ENCODE assay signal across 8 cellular contexts in the genomic region with DNA sequence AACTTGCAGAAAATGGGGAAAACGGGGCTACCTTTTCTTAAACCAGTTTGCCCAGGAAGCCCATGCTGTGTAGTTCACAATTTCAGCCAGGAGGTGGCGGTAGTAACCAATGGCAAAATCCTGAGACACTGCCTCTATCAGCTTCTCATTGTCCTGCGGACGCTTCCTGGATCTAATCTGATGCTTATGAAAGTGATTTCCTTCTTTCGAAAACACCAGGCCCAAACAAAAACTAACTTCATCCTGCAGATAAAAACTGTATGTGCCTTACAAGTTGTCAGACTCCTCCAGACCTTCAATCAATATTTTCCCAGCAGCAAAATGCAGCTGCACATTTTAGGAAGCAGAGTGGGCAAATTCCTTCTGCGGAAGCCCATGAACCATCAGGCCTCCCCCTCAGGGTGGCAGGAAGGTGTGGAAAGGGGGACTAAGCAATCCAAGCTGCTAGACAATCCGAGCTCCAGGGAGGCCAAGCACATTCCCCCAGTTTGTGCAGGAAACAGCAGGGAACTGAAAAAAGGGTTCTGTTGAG.
DNase-seq lines count a peak whose midpoint lies in the region; ATAC-seq and TF ChIP-seq lines count a peak whose summit lies in the region.

No MANE protein-coding gene starts in this region.

- no peak overlapping the region for H3K27ac ChIP-seq in ascending aorta
- peak overlapping the region; percentile 6 for H3K27ac ChIP-seq in skeletal muscle tissue (ENCODE audit: low read depth, low read length)

- H3K36me3 ChIP-seq in BE2C (no peaks in the 10 kb centered on the region), ascending aorta (no peaks in the 10 kb centered on the region), skeletal muscle tissue (ENCODE audit: control insufficient read depth in 3 of 3, insufficient read depth in 3 of 3, low read length in 3 of 3) (no peaks in the 10 kb centered on the region)

- peak overlapping the region in 2 of 3 donors; percentile 33 for H3K9ac ChIP-seq in skeletal muscle tissue (ENCODE audit: low read depth in 1 of 3, low read length in 3 of 3)

- TF ChIP-seq CTCF in BE2C (IDR thresholded peaks at IDR 0.05; ENCODE audit: low read depth, low read length), result peak; percentile 98
- TF ChIP-seq CTCF in ascending aorta (IDR thresholded peaks at IDR 0.05), result peak; percentile 77 to 97 (median 94)

- no peaks in the 10 kb centered on the region for H3K9me3 ChIP-seq in BE2C
- H3K9me3 ChIP-seq in ascending aorta, result no peaks in the 10 kb centered on the region
- no peaks in the 10 kb centered on the region for H3K9me3 ChIP-seq in skeletal muscle tissue (ENCODE audit: control insufficient read depth in 3 of 3, low read length in 3 of 3)

- ATAC-seq in GM21447 (IDR thresholded peaks at IDR 0.05; ENCODE audit: unreplicated experiment) (peak; percentile 86), GM18861 (IDR thresholded peaks at IDR 0.05; ENCODE audit: unreplicated experiment) (no peak)

- no peaks in the 10 kb centered on the region for H3K27me3 ChIP-seq in BE2C
- no peaks in the 10 kb centered on the region for H3K27me3 ChIP-seq in ascending aorta
- no peaks in the 10 kb centered on the region for H3K27me3 ChIP-seq in skeletal muscle tissue (ENCODE audit: control insufficient read depth in 3 of 3, insufficient read depth in 3 of 3, low read length in 3 of 3)

- intact Hi-C loops in ascending aorta (cut with DNase I), result loop anchor here (2.0 to 10.0 kb wide), 2 partner anchors 566 to 938 kb away; no protein-coding TSS in a partner anchor

- H3K4me1 ChIP-seq in BE2C, result peaks cover 4% of the 10 kb centered on the region; the same call in 1 of the 2 replicates
- no peaks in the 10 kb centered on the region for H3K4me1 ChIP-seq in ascending aorta
- H3K4me1 ChIP-seq in skeletal muscle tissue (ENCODE audit: control insufficient read depth in 3 of 3, insufficient read depth in 3 of 3, low read length in 3 of 3), result peaks cover 3 to 7% (median 3%) of the 10 kb centered on the region in 3 donors

- peak; percentile 65 for DNase-seq in BE2C
- DNase-seq in NCI-H1436 (lab: John Stamatoyannopoulos, UW), result peak; percentile 58
- peak; percentile 28 to 73 (median 47) for DNase-seq in T-helper 2 cell
- peak in 1 of 2 donors; percentile 85 for DNase-seq in ascending aorta (ENCODE audit: low spot score in 2 of 2)
- peak in 46 of 51 donors; percentile 8 to 89 (median 44) for DNase-seq in hypothalamus (lab: John Stamatoyannopoulos, UW)

- no peak overlapping the region for H3K4me3 ChIP-seq in BE2C (ENCODE audit: low read depth, low read length)
- no peak overlapping the region for H3K4me3 ChIP-seq in ascending aorta
- H3K4me3 ChIP-seq in skeletal muscle tissue (ENCODE audit: low read length in 3 of 3), result no peak overlapping the region
